Comparison of ENCODE assay signal across 9 cellular contexts in the genomic region with DNA sequence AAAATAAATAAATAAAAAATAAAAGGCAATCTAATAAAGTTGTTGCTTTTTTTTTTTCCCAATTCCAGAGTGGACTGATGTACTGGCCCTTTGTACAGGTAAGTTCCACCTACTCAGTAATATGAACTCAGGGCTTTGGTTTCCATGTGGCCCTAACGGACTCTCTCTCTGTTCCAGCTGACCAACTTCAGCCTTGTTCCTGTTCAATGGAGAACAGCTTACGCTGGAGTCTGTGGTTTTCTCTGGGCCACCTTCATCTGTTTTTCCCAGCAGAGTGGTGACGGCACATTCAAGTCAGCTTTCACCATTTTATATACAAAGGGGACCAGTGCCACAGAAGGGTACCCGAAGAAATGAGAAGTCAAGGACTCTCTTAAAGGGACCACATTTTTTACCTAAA. TPM values are rescaled to one million over a fixed set of nuclear protein-coding genes. Genes with fewer than 3 reads are reported as not detected.
DNase-seq lines count a peak whose midpoint lies in the region; ATAC-seq and TF ChIP-seq lines count a peak whose summit lies in the region.
"Not testable (repeated sequence)": the region's sequence is repeated elsewhere in the genome, so short reads cannot be mapped to it uniquely, and the experiment has no call there.
"Had no signal": no experiment of that assay in that cellular context is flagged by ENCODE, and none has a peak within 500 bp of the region (broad histone marks: within the 10 kb centered on the region; RNA-seq: fewer than 3 reads in every experiment).

No MANE protein-coding gene starts in this region.

- not testable (repeated sequence) for H3K4me3 ChIP-seq in BLaER1 treated with 17β-estradiol and CSF1 and Interleukin-3, amounts not matched to agents 10 nM and 100 nM; SJCRH30; gastrocnemius medialis

- not testable (repeated sequence) for H3K27ac ChIP-seq in BLaER1 treated with 17β-estradiol and CSF1 and Interleukin-3, amounts not matched to agents 10 nM and 100 nM; SJCRH30
- H3K27ac ChIP-seq in gastrocnemius medialis: peak overlapping the region; percentile 95 to 97 (median 96)

- peaks cover 38 to 63% (median 51%) of the 10 kb centered on the region in 10 experiments for H3K4me1 ChIP-seq in BLaER1 treated with 17β-estradiol and CSF1 and Interleukin-3, amounts not matched to agents 10 nM and 100 nM
- not testable (repeated sequence) for H3K4me1 ChIP-seq in SJCRH30
- H3K4me1 ChIP-seq in gastrocnemius medialis: peaks cover 20 to 34% of the 10 kb centered on the region in 2 donors

- not testable (repeated sequence) for TF ChIP-seq POLR2A in gastrocnemius medialis (IDR thresholded peaks at IDR 0.05)

- H3K9ac ChIP-seq in BLaER1 treated with 17β-estradiol and CSF1 and Interleukin-3, amounts not matched to agents 10 nM and 100 nM: not testable (repeated sequence)

- TF ChIP-seq CTCF in gastrocnemius medialis (IDR thresholded peaks at IDR 0.05 in 4 of 5, conservative IDR thresholded peaks at IDR 0.05 in 1 of 5): not testable (repeated sequence)

- H3K9me3 ChIP-seq in BLaER1 treated with 17β-estradiol and CSF1 and Interleukin-3, amounts not matched to agents 10 nM and 100 nM (replicated peaks in 1 of 11); SJCRH30 (replicated peaks); gastrocnemius medialis: not testable (repeated sequence)

- H3K36me3 ChIP-seq in BLaER1 treated with 17β-estradiol and CSF1 and Interleukin-3, amounts not matched to agents 10 nM and 100 nM; SJCRH30; gastrocnemius medialis: not testable (repeated sequence)

- intact Hi-C loops in gastrocnemius medialis (cut with DNase I; ENCODE audit: low total_unique reads): loop anchor here (5.0 kb wide), 1 partner anchor 110 kb away; no protein-coding TSS in a partner anchor

- in situ Hi-C loops in gastrocnemius medialis (cut with MboI; ENCODE audit: low sequenced_read_pairs in 4 of 4): not testable (repeated sequence)

- DNase-seq in NCI-H2107 treated with DMSO at 0.1 percent for 48 hours (lab: John Stamatoyannopoulos, UW; ENCODE audit: unreplicated experiment) (peak; percentile 17), SJCRH30 (peak; percentile 4 to 29), kidney glomerular epithelial cell (lab: John Stamatoyannopoulos, UW) (peak; percentile 11), mesenteric fat pad (ENCODE audit: low spot score) (peak; percentile 30)
- DNase-seq in gastrocnemius medialis: not testable (repeated sequence)

- H3K4me2 ChIP-seq in BLaER1 treated with 17β-estradiol and CSF1 and Interleukin-3, amounts not matched to agents 10 nM and 100 nM: peak overlapping the region; percentile 16 to 61 (median 53); a peak in 19 of 22 replicates

- H4K20me1 ChIP-seq in BLaER1 treated with 17β-estradiol and CSF1 and Interleukin-3, amounts not matched to agents 10 nM and 100 nM: not testable (repeated sequence)

- ATAC-seq in gastrocnemius medialis: not testable (repeated sequence)

- H3K27me3 ChIP-seq in BLaER1 treated with 17β-estradiol and CSF1 and Interleukin-3, amounts not matched to agents 10 nM and 100 nM; SJCRH30; gastrocnemius medialis: not testable (repeated sequence)

RNA-seq across cellular contexts. Expression of gene MPV17L, which starts 12.2 kb away (rescaled TPM):
- not detected in 2 replicates for total RNA-seq in SJCRH30 (2014; rRNA removed; shearing (Covaris generic))
- 14.4 TPM for total RNA-seq in mesenteric fat pad
- 10 to 100 TPM; 12.8 to 27.3 (median 19.3) TPM for total RNA-seq in gastrocnemius medialis
- total RNA-seq: CD4-positive, CD25-positive, alpha-beta regulatory T cell; CD8-positive, alpha-beta T cell had no signal

RNA-seq across cellular contexts. Expression of gene BMERB1, which starts 26.6 kb away (rescaled TPM):
- 64.2 and 66.0 TPM in 2 replicates for total RNA-seq in SJCRH30 (2014; rRNA removed; shearing (Covaris generic))
- total RNA-seq in mesenteric fat pad (60.7 TPM), gastrocnemius medialis (100 to 1,000 TPM; 112 to 392 (median 237) TPM)
- total RNA-seq: Caco-2 had no signal

RNA-seq across cellular contexts. Expression of gene NPIPA5, which starts 29.7 kb away (rescaled TPM):
- 14.0 and 16.7 TPM in 2 replicates for total RNA-seq in SJCRH30 (2014; rRNA removed; shearing (Covaris generic))
- 15.2 TPM for total RNA-seq in mesenteric fat pad
- total RNA-seq in gastrocnemius medialis: 10 to 100 TPM in 2 of 4 donors, 1 to 10 TPM in 2; 6.8 to 16.7 (median 11.1) TPM

Comparison
In these comparisons a context has a peak if more than half of its experiments do, and no peak if none do; other contexts are left out.
1. RNA of gene MPV17L, which starts 12.2 kb away (total RNA-seq): 12.8 to 27.3 TPM in gastrocnemius medialis and 14.4 TPM in mesenteric fat pad (single experiment); not detected in SJCRH30; every median in the first group is over 10 times any median in the second.